ENCODE assay signal across 8 cellular contexts in the genomic region with DNA sequence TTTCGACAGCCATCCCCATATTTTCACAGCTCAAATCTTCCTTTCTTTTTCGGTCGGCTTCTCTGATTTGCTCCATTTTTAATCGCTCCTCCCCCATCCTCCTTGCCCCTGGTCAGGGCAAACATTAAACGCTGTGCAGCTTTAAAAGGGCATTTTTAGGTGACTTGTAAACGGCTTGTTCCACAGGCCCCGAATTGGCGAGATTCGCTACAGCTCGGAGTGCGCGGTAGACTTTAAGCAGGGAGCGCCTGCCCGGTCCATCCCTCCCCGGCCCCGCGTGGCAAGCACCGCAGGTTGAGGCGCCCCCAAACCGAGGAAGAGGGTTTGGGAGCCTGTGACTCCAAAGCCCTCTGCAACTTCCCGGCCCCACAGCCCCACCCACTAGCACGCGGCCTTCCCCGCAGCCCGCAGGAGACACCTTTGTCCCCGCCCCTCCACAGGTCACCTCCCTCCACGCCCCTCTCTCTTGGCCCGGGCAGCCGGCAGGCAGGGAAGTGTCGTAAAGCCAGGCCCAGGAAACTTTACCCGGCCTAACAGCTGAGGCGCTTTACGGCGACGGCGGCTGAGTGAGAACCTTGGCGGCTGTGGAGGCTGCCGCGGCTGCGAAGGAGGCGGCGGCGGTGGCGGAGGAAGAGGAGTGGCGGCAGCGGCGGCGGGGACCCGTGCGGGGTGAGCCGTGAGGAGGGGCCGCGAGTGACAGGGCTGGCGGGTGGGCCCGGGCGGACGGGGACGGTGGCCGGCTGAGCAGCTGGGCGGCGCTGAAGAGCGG.
A peak's percentile ranks its signal among the peaks of the same experiment; 100 is the strongest.
DNase-seq lines count a peak whose midpoint lies in the region; ATAC-seq lines count a peak whose summit lies in the region.

A gene (plus strand): TSS at position 550 of the 769 bp plus-strand sequence. CDS start 372 bp downstream, outside the sequence.

- peaks cover 28% of the 10 kb centered on the region for H3K36me3 Mint-ChIP-seq in effector memory CD8-positive, alpha-beta T cell (ENCODE audit: insufficient read depth)
- H3K36me3 Mint-ChIP-seq in memory B cell: no peaks in the 10 kb centered on the region

- H3K27me3 Mint-ChIP-seq in effector memory CD8-positive, alpha-beta T cell: no peaks in the 10 kb centered on the region
- H3K27me3 Mint-ChIP-seq in memory B cell: peaks cover 2% of the 10 kb centered on the region

- H3K4me3 Mint-ChIP-seq in effector memory CD8-positive, alpha-beta T cell: peak within 1 kb of the TSS; percentile 95 to 97
- peak within 1 kb of the TSS; percentile 92 for H3K4me3 Mint-ChIP-seq in memory B cell

- ATAC-seq in GM19468 (IDR thresholded peaks at IDR 0.05; ENCODE audit: extremely low read depth, unreplicated experiment): peak; percentile 53
- peak; percentile 83 for ATAC-seq in effector memory CD8-positive, alpha-beta T cell (replicated peaks)
- peak; percentile 88 for ATAC-seq in memory B cell (ENCODE audit: low read depth)

- H3K9me3 Mint-ChIP-seq in effector memory CD8-positive, alpha-beta T cell: no peaks in the 10 kb centered on the region
- H3K9me3 Mint-ChIP-seq in memory B cell: no peaks in the 10 kb centered on the region

- peaks cover 17 to 45% of the 10 kb centered on the region in 2 donors for H3K4me1 Mint-ChIP-seq in effector memory CD8-positive, alpha-beta T cell (ENCODE audit: low read depth in 2 of 2)
- H3K4me1 Mint-ChIP-seq in memory B cell: peaks cover 21% of the 10 kb centered on the region

- peak within 1 kb of the TSS; percentile 97 for H3K27ac Mint-ChIP-seq in effector memory CD8-positive, alpha-beta T cell
- peak within 1 kb of the TSS; percentile 91 for H3K27ac Mint-ChIP-seq in memory B cell

- DNase-seq in COLO668 (lab: John Stamatoyannopoulos, UW; ENCODE audit: unreplicated experiment) (peak; percentile 98), HS-27A (ENCODE audit: low read depth) (peak; percentile 79), memory B cell (ENCODE audit: low spot score in 2 of 2) (peak; percentile 88 to 93)
- peak; percentile 94 for DNase-seq in NK-92 treated with Interleukin-12 subunit alpha and Interleukin-12 subunit beta, amount 100 ng/mL, for 24 hours (lab: John Stamatoyannopoulos, UW)
- peak; percentile 95 for DNase-seq in activated CD8-positive, alpha-beta memory T cell treated with anti-CD3 and anti-CD28 coated beads for 24 hours
- DNase-seq in effector memory CD8-positive, alpha-beta T cell: peak; percentile 88 to 89 (median 89)
- peak; percentile 82 for DNase-seq in stimulated activated CD8-positive, alpha-beta memory T cell treated with anti-CD3 and anti-CD28 coated beads, Interleukin-12 subunit alpha, Interleukin-12 subunit beta, amount 100 ng/mL, for 1 hour (ENCODE audit: low read depth)

Comparison
In these comparisons a context has a peak if more than half of its experiments do, and no peak if none do; other contexts are left out.
1. Peak in every context shown above with its lines: DNase-seq and ATAC-seq.